Comparison of ENCODE assay signal across 8 cellular contexts in genomic region chr19:7919681-7920519, GRCh38. TPM values are rescaled to one million over a fixed set of nuclear protein-coding genes. Genes with fewer than 3 reads are reported as not detected.
DNase-seq lines count a peak whose midpoint lies in the region; ATAC-seq and TF ChIP-seq lines count a peak whose summit lies in the region.

TSS of gene SNAPC2 (plus strand) at chr19:7920338. CDS start at chr19:7920367, 29 bp downstream.

- peaks cover 4% of the 10 kb centered on the region for H3K36me3 Mint-ChIP-seq in activated CD8-positive, alpha-beta memory T cell treated with anti-CD3 and anti-CD28 coated beads, Interleukin-2, amount 10 ng/mL, durations not matched to agents 7 days and 5 days
- H3K36me3 Mint-ChIP-seq in endodermal cell (ENCODE audit: low read depth): peaks cover 11% of the 10 kb centered on the region

- H3K9ac ChIP-seq in endodermal cell (ENCODE audit: extremely low read depth, low read length, poor library complexity, severe bottlenecking): no peak within 1 kb of the TSS

- TF ChIP-seq CTCF in endodermal cell (conservative IDR thresholded peaks at IDR 0.05): no peak

- H3K36me3 ChIP-seq in endodermal cell (ENCODE audit: control insufficient read depth, insufficient read depth, low read length) (peaks cover 14% of the 10 kb centered on the region), mesodermal cell (ENCODE audit: control insufficient read depth, insufficient read depth, low read length) (peaks cover 28% of the 10 kb centered on the region)

- H3K27me3 ChIP-seq in endodermal cell (ENCODE audit: control insufficient read depth, insufficient read depth, low read length, poor library complexity, severe bottlenecking): peaks cover 40% of the 10 kb centered on the region

- 17 to 30% methylated on average over 32 to 60 of the region's 60 CpGs for WGBS in endodermal cell (ENCODE audit: insufficient coverage in 1 of 2, insufficient read length in 1 of 2), 2 experiments
- 15 to 21% methylated on average over 43 to 57 of the region's 60 CpGs for WGBS in mesodermal cell (ENCODE audit: insufficient coverage in 2 of 2), 2 experiments

- peak within 1 kb of the TSS; percentile 83 for H3K4me3 Mint-ChIP-seq in activated CD8-positive, alpha-beta memory T cell treated with anti-CD3 and anti-CD28 coated beads, Interleukin-2, amount 10 ng/mL, durations not matched to agents 7 days and 5 days
- peak within 1 kb of the TSS; percentile 67 for H3K4me3 Mint-ChIP-seq in endodermal cell

- H3K9me3 Mint-ChIP-seq in activated CD8-positive, alpha-beta memory T cell treated with anti-CD3 and anti-CD28 coated beads, Interleukin-2, amount 10 ng/mL, durations not matched to agents 7 days and 5 days (ENCODE audit: low read depth): no peaks in the 10 kb centered on the region
- no peaks in the 10 kb centered on the region for H3K9me3 Mint-ChIP-seq in endodermal cell

- H3K9me3 ChIP-seq in endodermal cell (ENCODE audit: control insufficient read depth, low read length) (no peaks in the 10 kb centered on the region), mesodermal cell (ENCODE audit: control insufficient read depth, low read length) (no peaks in the 10 kb centered on the region)

- peaks cover 28% of the 10 kb centered on the region for H3K27me3 Mint-ChIP-seq in activated CD8-positive, alpha-beta memory T cell treated with anti-CD3 and anti-CD28 coated beads, Interleukin-2, amount 10 ng/mL, durations not matched to agents 7 days and 5 days
- H3K27me3 Mint-ChIP-seq in endodermal cell (ENCODE audit: insufficient read depth): peaks cover 40% of the 10 kb centered on the region

- peak within 1 kb of the TSS; percentile 83 for H3K4me3 ChIP-seq in endodermal cell (ENCODE audit: low read length)
- H3K4me3 ChIP-seq in mesodermal cell (ENCODE audit: extremely low read depth, insufficient read depth, low read length, poor library complexity, severe bottlenecking): peak within 1 kb of the TSS; percentile 63

- CTCF ChIA-PET in activated CD8-positive, alpha-beta memory T cell treated with anti-CD3 and anti-CD28 coated beads, Interleukin-2, amount 10 ng/mL, durations not matched to agents 7 days and 5 days (lab: Charles Lee): interaction anchor here (1.0 to 7.6 kb wide), 12 partner anchors 10 to 351 kb away, joined by 3 to 75 read pairs (median 6); partner anchors contain the start of genes MAP2K7 and TIMM44

- H3K27ac ChIP-seq in endodermal cell (ENCODE audit: low read depth, low read length) (peak within 1 kb of the TSS; percentile 85), mesodermal cell (ENCODE audit: low read depth, low read length, severe bottlenecking) (peak within 1 kb of the TSS; percentile 88)

- peak; percentile 91 for DNase-seq in CMK (ENCODE audit: low read depth)
- DNase-seq in HUDEP-2 (lab: John Stamatoyannopoulos, UW; ENCODE audit: unreplicated experiment in 76 of 76): peak; percentile 69 to 100 (median 98)
- DNase-seq in NOMO-1 treated with dmso at 0.1 percent for 144 hours (lab: John Stamatoyannopoulos, UW; ENCODE audit: unreplicated experiment): peak; percentile 87
- peak; percentile 98 for DNase-seq in activated CD8-positive, alpha-beta memory T cell treated with anti-CD3 and anti-CD28 coated beads, Interleukin-2, amount 10 ng/mL, durations not matched to agents 7 days and 5 days
- DNase-seq in endodermal cell: peak; percentile 98
- DNase-seq in stimulated activated CD8-positive, alpha-beta memory T cell treated with anti-CD3 and anti-CD28 coated beads, Interleukin-15, amount 100 ng/mL, for 24 hours (ENCODE audit: low read depth): peak; percentile 90

- peak; percentile 34 for ATAC-seq in GM19468 (IDR thresholded peaks at IDR 0.05; ENCODE audit: extremely low read depth, unreplicated experiment)
- peak; percentile 78 for ATAC-seq in activated CD8-positive, alpha-beta memory T cell treated with anti-CD3 and anti-CD28 coated beads, Interleukin-2, amount 10 ng/mL, durations not matched to agents 7 days and 5 days

- peaks cover 32% of the 10 kb centered on the region for H3K4me1 Mint-ChIP-seq in activated CD8-positive, alpha-beta memory T cell treated with anti-CD3 and anti-CD28 coated beads, Interleukin-2, amount 10 ng/mL, durations not matched to agents 7 days and 5 days
- peaks cover 6% of the 10 kb centered on the region for H3K4me1 Mint-ChIP-seq in endodermal cell

- peak within 1 kb of the TSS; percentile 92 for H3K27ac Mint-ChIP-seq in activated CD8-positive, alpha-beta memory T cell treated with anti-CD3 and anti-CD28 coated beads, Interleukin-2, amount 10 ng/mL, durations not matched to agents 7 days and 5 days
- H3K27ac Mint-ChIP-seq in endodermal cell: peak within 1 kb of the TSS; percentile 89

- H3K4me1 ChIP-seq in endodermal cell (ENCODE audit: control insufficient read depth, insufficient read depth, low read length) (peaks cover 5% of the 10 kb centered on the region), mesodermal cell (ENCODE audit: control insufficient read depth, insufficient read depth, low read length, poor library complexity, severe bottlenecking) (peaks cover 19% of the 10 kb centered on the region)

RNA-seq across cellular contexts. Expression of gene SNAPC2, which starts in this region (rescaled TPM):
- 10 to 100 TPM; 18.0 to 24.0 TPM for total RNA-seq in activated CD8-positive, alpha-beta memory T cell treated with anti-CD3 and anti-CD28 coated beads, Interleukin-2, amount 10 ng/mL, durations not matched to agents 7 days and 5 days
- 10 to 100 TPM; 11.9 to 14.2 TPM for total RNA-seq in endodermal cell
- 30.4 TPM for polyA plus RNA-seq in endodermal cell (2013, experiment 1 of 2)
- polyA plus RNA-seq in endodermal cell (2013, experiment 2 of 2): 26.9 TPM
- polyA plus RNA-seq in mesodermal cell (2013, experiment 1 of 2): 32.0 TPM
- 26.5 TPM for polyA plus RNA-seq in mesodermal cell (2013, experiment 2 of 2)

Comparison
In these comparisons a context has a peak if more than half of its experiments do, and no peak if none do; other contexts are left out.
1. Peak in every context shown above with its lines: DNase-seq, ATAC-seq, H3K4me3 ChIP-seq and H3K27ac ChIP-seq.